ENCODE assay signal across 26 cellular contexts in genomic region chr3:128336337-128337156, GRCh38.
A peak's percentile ranks its signal among the peaks of the same experiment; 100 is the strongest.
DNase-seq lines count a peak whose midpoint lies in the region; ATAC-seq and TF ChIP-seq lines count a peak whose summit lies in the region.
"Had no signal": no experiment of that assay in that cellular context is flagged by ENCODE, and none has a peak within 500 bp of the region (broad histone marks: within the 10 kb centered on the region; RNA-seq: fewer than 3 reads in every experiment).

No MANE protein-coding gene starts in this region.

- peak overlapping the region; percentile 74 for H2AFZ ChIP-seq in mammary epithelial cell (ENCODE audit: low read depth, low read length)

- no peaks in the 10 kb centered on the region for H3K9me3 Mint-ChIP-seq in MCF 10A (ENCODE audit: unreplicated experiment)
- no peaks in the 10 kb centered on the region for H3K9me3 Mint-ChIP-seq in mesothelial cell of epicardium
- no peaks in the 10 kb centered on the region for H3K9me3 Mint-ChIP-seq in type B pancreatic cell
- H3K9me3 Mint-ChIP-seq in stimulated activated naive B cell treated with anti-CD40 and anti-IgM and Interleukin-4, amounts not matched to agents 10 μg/mL and 1 μg/mL and 100 μg/mL, for 72 hours: no peaks in the 10 kb centered on the region
- H3K9me3 Mint-ChIP-seq: activated T-cell treated with anti-CD3 and anti-CD28 coated beads, Interleukin-2, amount 50 U/mL, for 72 hours; CD8-positive, alpha-beta memory T cell; stimulated activated naive CD8-positive, alpha-beta T cell treated with anti-CD3 and anti-CD28 coated beads, Interleukin-15, Interleukin-2, amounts not matched to agents 100 ng/mL and 50 ng/mL, for 24 hours; WTC11 had no signal

- no peaks in the 10 kb centered on the region for H4K20me1 ChIP-seq in mammary epithelial cell (ENCODE audit: insufficient read depth, low read length)

- H3K9ac ChIP-seq in mammary epithelial cell (ENCODE audit: insufficient read depth, low read length): no peak overlapping the region

- no peaks in the 10 kb centered on the region for H3K27me3 ChIP-seq in breast epithelium
- no peaks in the 10 kb centered on the region for H3K27me3 ChIP-seq in mammary epithelial cell (ENCODE audit: insufficient read depth, low read length)
- no peaks in the 10 kb centered on the region for H3K27me3 ChIP-seq in gastrocnemius medialis
- H3K27me3 ChIP-seq: dorsolateral prefrontal cortex, SJCRH30 had no signal

- H3K79me2 ChIP-seq in mammary epithelial cell (ENCODE audit: insufficient read depth, low read length): no peaks in the 10 kb centered on the region

- H3K9me3 ChIP-seq in breast epithelium (no peaks in the 10 kb centered on the region), mammary epithelial cell (replicated peaks; ENCODE audit: insufficient read depth, low read length) (no peaks in the 10 kb centered on the region), gastrocnemius medialis (no peaks in the 10 kb centered on the region)
- H3K9me3 ChIP-seq: lower lobe of right lung, psoas muscle, SJCRH30 had no signal

- H3K27ac ChIP-seq in breast epithelium: peak overlapping the region; percentile 71 to 72
- peak overlapping the region; percentile 23 for H3K27ac ChIP-seq in mammary epithelial cell (ENCODE audit: insufficient read depth, low read depth, low read length)
- no peak overlapping the region for H3K27ac ChIP-seq in gastrocnemius medialis
- H3K27ac ChIP-seq: dorsolateral prefrontal cortex, lower lobe of right lung, psoas muscle, SJCRH30 had no signal

- in situ Hi-C loops in mammary epithelial cell (cut with MboI; ENCODE audit: low sequenced_read_pairs in 2 of 2): no loop called here
- in situ Hi-C loops in gastrocnemius medialis (cut with MboI; ENCODE audit: low sequenced_read_pairs in 4 of 4): no loop called here

- TF ChIP-seq CTCF in breast epithelium (IDR thresholded peaks at IDR 0.05): no peak
- TF ChIP-seq CTCF in MCF 10A (IDR thresholded peaks at IDR 0.05; ENCODE audit: unreplicated experiment): no peak
- no peak for TF ChIP-seq CTCF in mammary epithelial cell (conservative IDR thresholded peaks at IDR 0.05 in 1 of 2, IDR thresholded peaks at IDR 0.05 in 1 of 2; ENCODE audit: extremely low read depth in 1 of 2, insufficient read depth in 1 of 2, low read depth in 1 of 2, low read length in 2 of 2)
- TF ChIP-seq CTCF in mesothelial cell of epicardium (IDR thresholded peaks at IDR 0.05; ENCODE audit: unreplicated experiment): no peak
- no peak for TF ChIP-seq CTCF in type B pancreatic cell (conservative IDR thresholded peaks at IDR 0.05)
- no peak for TF ChIP-seq CTCF in gastrocnemius medialis (IDR thresholded peaks at IDR 0.05 in 4 of 5, conservative IDR thresholded peaks at IDR 0.05 in 1 of 5)

- H3K27me3 Mint-ChIP-seq in MCF 10A (ENCODE audit: insufficient read depth, unreplicated experiment): no peaks in the 10 kb centered on the region
- H3K27me3 Mint-ChIP-seq in mesothelial cell of epicardium (ENCODE audit: low read depth): no peaks in the 10 kb centered on the region
- no peaks in the 10 kb centered on the region for H3K27me3 Mint-ChIP-seq in type B pancreatic cell
- no peaks in the 10 kb centered on the region for H3K27me3 Mint-ChIP-seq in stimulated activated naive B cell treated with anti-CD40 and anti-IgM and Interleukin-4, amounts not matched to agents 10 μg/mL and 1 μg/mL and 100 μg/mL, for 72 hours
- H3K27me3 Mint-ChIP-seq: activated CD8-positive, alpha-beta memory T cell treated with anti-CD3 and anti-CD28 coated beads, Interleukin-2, amount 10 ng/mL, durations not matched to agents 7 days and 5 days; CD8-positive, alpha-beta memory T cell; stimulated activated naive CD8-positive, alpha-beta T cell treated with anti-CD3 and anti-CD28 coated beads, Interleukin-15, Interleukin-2, amounts not matched to agents 100 ng/mL and 50 ng/mL, for 24 hours had no signal

- TF ChIP-seq POLR2A in breast epithelium (IDR thresholded peaks at IDR 0.05): no peak
- no peak for TF ChIP-seq POLR2A in gastrocnemius medialis (IDR thresholded peaks at IDR 0.05)

- H3K27ac Mint-ChIP-seq in MCF 10A (ENCODE audit: low read depth, unreplicated experiment) (no peak overlapping the region), mesothelial cell of epicardium (peak overlapping the region; percentile 89), type B pancreatic cell (peak overlapping the region; percentile 63)
- no peak overlapping the region for H3K27ac Mint-ChIP-seq in stimulated activated naive B cell treated with anti-CD40 and anti-IgM and Interleukin-4, amounts not matched to agents 10 μg/mL and 1 μg/mL and 100 μg/mL, for 72 hours
- H3K27ac Mint-ChIP-seq: activated CD8-positive, alpha-beta memory T cell treated with anti-CD3 and anti-CD28 coated beads, Interleukin-2, amount 10 ng/mL, durations not matched to agents 7 days and 5 days; activated T-cell treated with anti-CD3 and anti-CD28 coated beads, Interleukin-2, amount 50 U/mL, for 72 hours; stimulated activated naive CD8-positive, alpha-beta T cell treated with anti-CD3 and anti-CD28 coated beads, Interleukin-15, Interleukin-2, amounts not matched to agents 100 ng/mL and 50 ng/mL, for 24 hours had no signal

- H3K4me1 ChIP-seq in breast epithelium (peaks cover 0 to 11% of the 10 kb centered on the region in 2 donors), mammary epithelial cell (ENCODE audit: insufficient read depth, low read length) (peaks cover 30% of the 10 kb centered on the region), gastrocnemius medialis (peaks cover 18 to 23% of the 10 kb centered on the region in 2 donors)
- H3K4me1 ChIP-seq: lower lobe of right lung had no signal

- BruUV-seq in MCF 10A (replicated peaks; lab: Mats Ljungman, UMichigan) (no TSS peak), mammary epithelial cell (replicated peaks; lab: Mats Ljungman, UMichigan) (no TSS peak)

- CTCF ChIA-PET in MCF 10A (lab: Yijun Ruan, JAX): no interaction called here
- CTCF ChIA-PET in mammary epithelial cell (lab: Charles Lee; ENCODE audit: low non-redundant PET): no interaction called here

- H3K4me2 ChIP-seq in mammary epithelial cell (ENCODE audit: insufficient read depth, low read depth, low read length): peak overlapping the region; percentile 41

- H3K36me3 Mint-ChIP-seq in MCF 10A (ENCODE audit: insufficient read depth, unreplicated experiment): no peaks in the 10 kb centered on the region
- peaks cover 2% of the 10 kb centered on the region for H3K36me3 Mint-ChIP-seq in mesothelial cell of epicardium
- H3K36me3 Mint-ChIP-seq in type B pancreatic cell: peaks cover 7% of the 10 kb centered on the region
- H3K36me3 Mint-ChIP-seq in stimulated activated naive B cell treated with anti-CD40 and anti-IgM and Interleukin-4, amounts not matched to agents 10 μg/mL and 1 μg/mL and 100 μg/mL, for 72 hours: peaks cover 21 to 46% of the 10 kb centered on the region in 2 donors
- H3K36me3 Mint-ChIP-seq: activated CD8-positive, alpha-beta memory T cell treated with anti-CD3 and anti-CD28 coated beads, Interleukin-2, amount 10 ng/mL, durations not matched to agents 7 days and 5 days; WTC11 had no signal

- WGBS in mammary epithelial cell (ENCODE audit: low coverage, missing lambda C conversion rate): 53% methylated on average over 12 of the region's 14 CpGs

- POLR2A ChIA-PET in MCF 10A (lab: Yijun Ruan, JAX): no interaction called here

- no peak for ATAC-seq in gastrocnemius medialis
- no peak for ATAC-seq in stimulated activated naive B cell treated with anti-CD40 and anti-IgM and Interleukin-4, amounts not matched to agents 10 μg/mL and 1 μg/mL and 100 μg/mL, for 72 hours (replicated peaks)
- ATAC-seq in GM21447 (IDR thresholded peaks at IDR 0.05; ENCODE audit: unreplicated experiment): no peak
- ATAC-seq: activated CD8-positive, alpha-beta memory T cell treated with anti-CD3 and anti-CD28 coated beads, Interleukin-2, amount 10 ng/mL, durations not matched to agents 7 days and 5 days; activated T-cell treated with anti-CD3 and anti-CD28 coated beads, Interleukin-2, amount 50 U/mL, for 72 hours; HepG2; lower lobe of right lung; psoas muscle had no signal

- H3K4me1 Mint-ChIP-seq in MCF 10A (ENCODE audit: insufficient read depth, unreplicated experiment) (no peaks in the 10 kb centered on the region), mesothelial cell of epicardium (peaks cover 59% of the 10 kb centered on the region), type B pancreatic cell (ENCODE audit: unreplicated experiment) (peaks cover 66% of the 10 kb centered on the region)
- peaks cover 0 to 4% of the 10 kb centered on the region in 2 donors for H3K4me1 Mint-ChIP-seq in stimulated activated naive B cell treated with anti-CD40 and anti-IgM and Interleukin-4, amounts not matched to agents 10 μg/mL and 1 μg/mL and 100 μg/mL, for 72 hours
- H3K4me1 Mint-ChIP-seq: CD8-positive, alpha-beta memory T cell had no signal

- no peaks in the 10 kb centered on the region for H3K36me3 ChIP-seq in breast epithelium
- H3K36me3 ChIP-seq in mammary epithelial cell (ENCODE audit: insufficient read depth, low read length): no peaks in the 10 kb centered on the region
- peaks cover 0 to 4% of the 10 kb centered on the region in 2 donors for H3K36me3 ChIP-seq in gastrocnemius medialis
- H3K36me3 ChIP-seq: SJCRH30 had no signal

- H3K4me3 Mint-ChIP-seq in MCF 10A (ENCODE audit: unreplicated experiment): no peak overlapping the region
- no peak overlapping the region for H3K4me3 Mint-ChIP-seq in mesothelial cell of epicardium
- H3K4me3 Mint-ChIP-seq in type B pancreatic cell: peak overlapping the region; percentile 73
- H3K4me3 Mint-ChIP-seq in stimulated activated naive B cell treated with anti-CD40 and anti-IgM and Interleukin-4, amounts not matched to agents 10 μg/mL and 1 μg/mL and 100 μg/mL, for 72 hours: no peak overlapping the region
- H3K4me3 Mint-ChIP-seq: activated CD8-positive, alpha-beta memory T cell treated with anti-CD3 and anti-CD28 coated beads, Interleukin-2, amount 10 ng/mL, durations not matched to agents 7 days and 5 days; activated T-cell treated with anti-CD3 and anti-CD28 coated beads, Interleukin-2, amount 50 U/mL, for 72 hours; CD8-positive, alpha-beta memory T cell; stimulated activated naive CD8-positive, alpha-beta T cell treated with anti-CD3 and anti-CD28 coated beads, Interleukin-15, Interleukin-2, amounts not matched to agents 100 ng/mL and 50 ng/mL, for 24 hours; WTC11 had no signal

- intact Hi-C loops in breast epithelium (cut with DNase I; ENCODE audit: low total_unique reads) (loop anchor here (1.0 kb wide), 1 partner anchor 22 kb away; no protein-coding TSS in a partner anchor), MCF 10A (cut with micrococcal nuclease) (no loop called here), mammary epithelial cell (cut with micrococcal nuclease) (no loop called here), gastrocnemius medialis (cut with DNase I; ENCODE audit: low total_unique reads) (no loop called here)

- no peak overlapping the region for H3K4me3 ChIP-seq in breast epithelium
- no peak overlapping the region for H3K4me3 ChIP-seq in mammary epithelial cell (replicated peaks in 1 of 3; ENCODE audit: insufficient read depth in 1 of 3, low read depth in 2 of 3, low read length in 3 of 3)
- H3K4me3 ChIP-seq in gastrocnemius medialis: no peak overlapping the region
- H3K4me3 ChIP-seq: dorsolateral prefrontal cortex, lower lobe of right lung, psoas muscle, SJCRH30 had no signal

- dilution Hi-C loops in mammary epithelial cell (cut with HindIII; ENCODE audit: low sequenced_read_pairs): no loop called here

- DNase-seq in breast epithelium (ENCODE audit: low spot score in 2 of 2) (peak; percentile 37 to 49), MCF 10A (ENCODE audit: unreplicated experiment) (no peak), mammary epithelial cell (no peak), mesothelial cell of epicardium (ENCODE audit: low spot score in 2 of 2, unreplicated experiment in 2 of 2) (no peak), type B pancreatic cell (ENCODE audit: extremely low spot score, unreplicated experiment) (no peak), gastrocnemius medialis (no peak)
- DNase-seq in stimulated activated naive B cell treated with anti-CD40 and anti-IgM and Interleukin-4, amounts not matched to agents 10 μg/mL and 1 μg/mL and 100 μg/mL, for 72 hours: no peak
- DNase-seq: activated CD4-positive, alpha-beta T cell treated with anti-CD3 and anti-CD28 coated beads, Interleukin-2, amount 50 U/mL, for 1 hour; activated CD8-positive, alpha-beta memory T cell treated with anti-CD3 and anti-CD28 coated beads, Interleukin-2, amount 10 ng/mL, durations not matched to agents 7 days and 5 days; activated naive CD4-positive, alpha-beta T cell; activated T-cell treated with anti-CD3 and anti-CD28 coated beads, Interleukin-2, amount 50 U/mL, for 72 hours; AML-193; amygdala; CD8-positive, alpha-beta memory T cell; cerebellar nuclear complex; GOT3; NCI-H1092; NCI-H187 treated with DMSO at 0.1 percent for 48 hours; SJCRH30 had no signal

Comparison
In these comparisons a context has a peak if more than half of its experiments do, and no peak if none do; other contexts are left out.
1. DNase-seq: peak in breast epithelium (2 of 2); none in MCF 10A (single experiment), mammary epithelial cell (single experiment), mesothelial cell of epicardium (0 of 2), type B pancreatic cell (single experiment), gastrocnemius medialis (0 of 2) and stimulated activated naive B cell treated with anti-CD40 and anti-IgM and Interleukin-4, amounts not matched to agents 10 μg/mL and 1 μg/mL and 100 μg/mL, for 72 hours (single experiment).
2. H3K27ac ChIP-seq: peak in breast epithelium (2 of 2) and mammary epithelial cell (single experiment); none in gastrocnemius medialis (0 of 4).
3. H3K27ac Mint-ChIP-seq: peak in mesothelial cell of epicardium (single experiment) and type B pancreatic cell (single experiment); none in MCF 10A (single experiment) and stimulated activated naive B cell treated with anti-CD40 and anti-IgM and Interleukin-4, amounts not matched to agents 10 μg/mL and 1 μg/mL and 100 μg/mL, for 72 hours (single experiment).